ENCODE assay signal across 19 cellular contexts in genomic region chr18:429030-429429, GRCh38.
"Had no signal": no experiment of that assay in that cellular context is flagged by ENCODE, and none has a peak within 500 bp of the region (broad histone marks: within the 10 kb centered on the region; RNA-seq: fewer than 3 reads in every experiment).

No MANE protein-coding gene starts in this region.

- ATAC-seq: foreskin keratinocyte; left lung; naive thymus-derived CD4-positive, alpha-beta T cell had no signal

- H3K9me3 ChIP-seq: left lung, right atrium auricular region, thoracic aorta, upper lobe of left lung had no signal

- H3K4me3 ChIP-seq: left lung, lung, right atrium auricular region, thoracic aorta, upper lobe of left lung had no signal

- H3K27ac ChIP-seq: foreskin keratinocyte, left lung, right atrium auricular region, thoracic aorta, upper lobe of left lung had no signal

- H3K4me1 ChIP-seq: foreskin keratinocyte had no signal

- H3K36me3 ChIP-seq: left lung, right atrium auricular region, thoracic aorta, upper lobe of left lung had no signal

- H3K27me3 ChIP-seq: foreskin keratinocyte, left lung, right atrium auricular region, upper lobe of left lung had no signal

- DNase-seq: activated CD4-positive, alpha-beta T cell treated with anti-CD3 and anti-CD28 coated beads for 1 hour; activated naive CD4-positive, alpha-beta T cell; activated T-cell treated with anti-CD3 and anti-CD28 coated beads, Interleukin-2, amount 50 U/mL, for 1 hour; amniotic stem cell; cerebellar nuclear complex; cortex of kidney; endodermal cell; foreskin keratinocyte; kidney glomerular epithelial cell; left lung; naive thymus-derived CD4-positive, alpha-beta T cell; occipital lobe; stimulated activated CD4-positive, alpha-beta T cell treated with anti-CD3 and anti-CD28 coated beads, Interleukin-4, amount 100 ng/mL, for 24 hours; stimulated activated naive CD4-positive, alpha-beta T cell treated with Interleukin-2 at 50 U/mL for 16 hours; T-helper 1 cell; upper lobe of left lung had no signal
